8 cellular contexts compared by ENCODE assay signal in genomic region chr10:62243647-62243997, GRCh38. TPM values are rescaled to one million over a fixed set of nuclear protein-coding genes. Genes with fewer than 3 reads are reported as not detected.
DNase-seq lines count a peak whose midpoint lies in the region; ATAC-seq and TF ChIP-seq lines count a peak whose summit lies in the region.

No MANE protein-coding gene starts in this region.

- peak overlapping the region; percentile 89 for H3K27ac Mint-ChIP-seq in activated naive CD4-positive, alpha-beta T cell treated with anti-CD3 and anti-CD28 coated beads, Interleukin-2, amount 50 U/mL, for 24 hours
- peak overlapping the region; percentile 96 for H3K27ac Mint-ChIP-seq in stimulated activated naive B cell treated with anti-CD40 and anti-IgM and Interleukin-4, amounts not matched to agents 10 μg/mL and 1 μg/mL and 100 μg/mL, for 72 hours

- H3K9me3 ChIP-seq in breast epithelium: no peaks in the 10 kb centered on the region

- no peaks in the 10 kb centered on the region for H3K36me3 Mint-ChIP-seq in activated naive CD4-positive, alpha-beta T cell treated with anti-CD3 and anti-CD28 coated beads, Interleukin-2, amount 50 U/mL, for 24 hours
- no peaks in the 10 kb centered on the region for H3K36me3 Mint-ChIP-seq in stimulated activated naive B cell treated with anti-CD40 and anti-IgM and Interleukin-4, amounts not matched to agents 10 μg/mL and 1 μg/mL and 100 μg/mL, for 72 hours

- TF ChIP-seq CTCF in breast epithelium (IDR thresholded peaks at IDR 0.05): no peak

- no peaks in the 10 kb centered on the region for H3K9me3 Mint-ChIP-seq in activated naive CD4-positive, alpha-beta T cell treated with anti-CD3 and anti-CD28 coated beads, Interleukin-2, amount 50 U/mL, for 24 hours
- no peaks in the 10 kb centered on the region for H3K9me3 Mint-ChIP-seq in stimulated activated naive B cell treated with anti-CD40 and anti-IgM and Interleukin-4, amounts not matched to agents 10 μg/mL and 1 μg/mL and 100 μg/mL, for 72 hours

- no peak for DNase-seq in activated naive CD4-positive, alpha-beta T cell (lab: John Stamatoyannopoulos, UW)
- DNase-seq in breast epithelium (ENCODE audit: low spot score in 2 of 2) (no peak), cortex of kidney (lab: John Stamatoyannopoulos, UW) (no peak), DMS53 (lab: John Stamatoyannopoulos, UW) (no peak), head of caudate nucleus (no peak)
- DNase-seq in stimulated activated naive B cell treated with anti-CD40 and anti-IgM and Interleukin-4, amounts not matched to agents 10 μg/mL and 1 μg/mL and 100 μg/mL, for 72 hours: no peak

- H3K4me3 ChIP-seq in breast epithelium: peak overlapping the region in 2 of 3 donors; percentile 14 to 37

- no peaks in the 10 kb centered on the region for H3K27me3 Mint-ChIP-seq in activated naive CD4-positive, alpha-beta T cell treated with anti-CD3 and anti-CD28 coated beads, Interleukin-2, amount 50 U/mL, for 24 hours
- no peaks in the 10 kb centered on the region for H3K27me3 Mint-ChIP-seq in stimulated activated naive B cell treated with anti-CD40 and anti-IgM and Interleukin-4, amounts not matched to agents 10 μg/mL and 1 μg/mL and 100 μg/mL, for 72 hours

- peak overlapping the region; percentile 21 to 40 for H3K27ac ChIP-seq in breast epithelium

- peak overlapping the region; percentile 19 for H3K4me3 Mint-ChIP-seq in activated naive CD4-positive, alpha-beta T cell treated with anti-CD3 and anti-CD28 coated beads, Interleukin-2, amount 50 U/mL, for 24 hours
- H3K4me3 Mint-ChIP-seq in stimulated activated naive B cell treated with anti-CD40 and anti-IgM and Interleukin-4, amounts not matched to agents 10 μg/mL and 1 μg/mL and 100 μg/mL, for 72 hours: peak overlapping the region; percentile 75 to 77

- H3K27me3 ChIP-seq in breast epithelium: no peaks in the 10 kb centered on the region

- no peaks in the 10 kb centered on the region for H3K36me3 ChIP-seq in breast epithelium

- ATAC-seq in HG03196 (IDR thresholded peaks at IDR 0.05; ENCODE audit: unreplicated experiment): peak; percentile 56
- peak; percentile 53 to 65 for ATAC-seq in stimulated activated naive B cell treated with anti-CD40 and anti-IgM and Interleukin-4, amounts not matched to agents 10 μg/mL and 1 μg/mL and 100 μg/mL, for 72 hours (replicated peaks)

- intact Hi-C loops in breast epithelium (cut with DNase I; ENCODE audit: low total_unique reads) (loop anchor here (10.0 kb wide), 1 partner anchor 59 kb away; no protein-coding TSS in a partner anchor), head of caudate nucleus (cut with DNase I) (loop anchor here (10.0 kb wide), 1 partner anchor 349 kb away; no protein-coding TSS in a partner anchor)

- no peaks in the 10 kb centered on the region for H3K4me1 ChIP-seq in breast epithelium

- no peak for TF ChIP-seq POLR2A in breast epithelium (IDR thresholded peaks at IDR 0.05)

- H3K4me1 Mint-ChIP-seq in activated naive CD4-positive, alpha-beta T cell treated with anti-CD3 and anti-CD28 coated beads, Interleukin-2, amount 50 U/mL, for 24 hours: peaks cover 43% of the 10 kb centered on the region
- peaks cover 11 to 28% of the 10 kb centered on the region in 2 donors for H3K4me1 Mint-ChIP-seq in stimulated activated naive B cell treated with anti-CD40 and anti-IgM and Interleukin-4, amounts not matched to agents 10 μg/mL and 1 μg/mL and 100 μg/mL, for 72 hours

RNA-seq across cellular contexts. Expression of gene RTKN2, which starts 25.0 kb away (rescaled TPM):
- 1 to 10 TPM in 1 of 3 donors, under 1 TPM in 2; 0.16 to 1.3 (median 0.98) TPM for total RNA-seq in breast epithelium
